29 cellular contexts compared by ENCODE assay signal in genomic region chr2:15729001-15729400, GRCh38.
"Had no signal": no experiment of that assay in that cellular context is flagged by ENCODE, and none has a peak within 500 bp of the region (broad histone marks: within the 10 kb centered on the region; RNA-seq: fewer than 3 reads in every experiment).

No MANE protein-coding gene starts in this region.

- H3K4me3 ChIP-seq: ascending aorta, breast epithelium, cardiac muscle cell, esophagus squamous epithelium, gastroesophageal sphincter, heart right ventricle had no signal

- DNase-seq: activated CD4-positive, alpha-beta memory T cell treated with anti-CD3 and anti-CD28 coated beads, Interleukin-2, amount 10 ng/mL, durations not matched to agents 7 days and 5 days; activated CD4-positive, alpha-beta T cell treated with anti-CD3 and anti-CD28 coated beads for 1 hour; activated CD4-positive, alpha-beta T cell treated with anti-CD3 and anti-CD28 coated beads for 4 hours; activated CD4-positive, alpha-beta T cell treated with anti-CD3 and anti-CD28 coated beads, Interleukin-2, amount 10 ng/mL, durations not matched to agents 7 days and 5 days; activated CD4-positive, alpha-beta T cell treated with anti-CD3 and anti-CD28 coated beads, Interleukin-2, amount 50 U/mL, for 4 hours; activated CD8-positive, alpha-beta memory T cell treated with anti-CD3 and anti-CD28 coated beads, Interleukin-2, amount 50 U/mL, for 48 hours; activated gamma-delta T cell; activated naive CD4-positive, alpha-beta T cell; activated naive CD4-positive, alpha-beta T cell treated with anti-CD3 and anti-CD28 coated beads, Interleukin-2, amount 10 ng/mL, durations not matched to agents 7 days and 5 days; activated naive CD8-positive, alpha-beta T cell treated with anti-CD3 and anti-CD28 coated beads, Interleukin-2, amount 10 ng/mL, durations not matched to agents 7 days and 5 days; activated T-cell treated with anti-CD3 and anti-CD28 coated beads for 4 hours; activated T-cell treated with anti-CD3 and anti-CD28 coated beads, Interleukin-2, amount 50 U/mL, for 24 hours; activated T-cell treated with anti-CD3 and anti-CD28 coated beads, Interleukin-2, amount 50 U/mL, for 72 hours; central memory CD4-positive, alpha-beta T cell; cortex of kidney; dermis blood vessel endothelial cell; effector CD4-positive, alpha-beta T cell; effector memory CD8-positive, alpha-beta T cell; esophagus squamous epithelium; foreskin melanocyte; heart right ventricle; T-helper 2 cell had no signal

- H3K27me3 ChIP-seq: ascending aorta, cardiac muscle cell, gastroesophageal sphincter, heart right ventricle had no signal

- ATAC-seq: activated naive CD4-positive, alpha-beta T cell treated with anti-CD3 and anti-CD28 coated beads, Interleukin-2, amount 50 U/mL, for 72 hours; activated T-cell treated with anti-CD3 and anti-CD28 coated beads, Interleukin-2, amount 50 U/mL, for 72 hours; effector memory CD8-positive, alpha-beta T cell; gastroesophageal sphincter; heart right ventricle; WTC11 had no signal

- H3K9me3 ChIP-seq: ascending aorta, breast epithelium, esophagus squamous epithelium, gastroesophageal sphincter, heart right ventricle had no signal

- H3K27ac ChIP-seq: ascending aorta, breast epithelium, cardiac muscle cell, epithelial cell of prostate, esophagus squamous epithelium, gastroesophageal sphincter had no signal

- H3K36me3 ChIP-seq: ascending aorta, breast epithelium, cardiac muscle cell, esophagus squamous epithelium, gastroesophageal sphincter, heart right ventricle had no signal
